ENCODE assay signal across 1 cellular context in the genomic region with DNA sequence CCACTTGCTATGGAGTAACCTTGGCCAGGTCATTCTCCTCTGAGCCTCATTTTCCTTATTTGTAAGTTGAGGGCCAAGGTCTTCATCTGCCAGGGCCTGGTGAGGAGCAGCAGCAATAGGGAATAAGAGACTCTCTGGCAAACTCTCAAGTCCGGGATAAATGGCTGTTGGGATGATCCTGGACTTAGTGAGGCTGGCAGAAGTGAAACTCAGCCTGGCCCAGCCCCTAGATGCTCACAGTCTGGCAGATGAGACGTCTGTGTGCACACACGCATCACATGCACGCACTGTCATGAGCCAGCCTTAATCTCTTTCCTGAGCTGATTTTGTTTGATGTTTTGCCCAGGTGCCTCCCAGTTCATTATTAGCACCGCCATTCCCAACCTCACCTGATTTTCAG.
TF ChIP-seq lines count a peak whose summit lies in the region.

No MANE protein-coding gene starts in this region.

TF ChIP-seq in IMR-90, 13 proteins besides CTCF, POLR2A, EP300 and RAD21:
- TF ChIP-seq FOS (IDR thresholded peaks at IDR 0.05; ENCODE audit: low read depth, low read length) (no peak), NFE2L2 (IDR thresholded peaks at IDR 0.05; ENCODE audit: low read depth, low read length) (no peak), RFX5 (IDR thresholded peaks at IDR 0.05; ENCODE audit: low read depth, low read length) (no peak), MAZ (IDR thresholded peaks at IDR 0.05; ENCODE audit: borderline replicate concordance, low read depth, low read length) (no peak), MAFK (IDR thresholded peaks at IDR 0.05; ENCODE audit: low read depth, low read length) (no peak)
- TF ChIP-seq, protein P1, sequence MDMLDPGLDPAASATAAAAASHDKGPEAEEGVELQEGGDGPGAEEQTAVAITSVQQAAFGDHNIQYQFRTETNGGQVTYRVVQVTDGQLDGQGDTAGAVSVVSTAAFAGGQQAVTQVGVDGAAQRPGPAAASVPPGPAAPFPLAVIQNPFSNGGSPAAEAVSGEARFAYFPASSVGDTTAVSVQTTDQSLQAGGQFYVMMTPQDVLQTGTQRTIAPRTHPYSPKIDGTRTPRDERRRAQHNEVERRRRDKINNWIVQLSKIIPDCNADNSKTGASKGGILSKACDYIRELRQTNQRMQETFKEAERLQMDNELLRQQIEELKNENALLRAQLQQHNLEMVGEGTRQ (IDR thresholded peaks at IDR 0.05; ENCODE audit: low read depth, low read length): no peak
